In the genomic region with DNA sequence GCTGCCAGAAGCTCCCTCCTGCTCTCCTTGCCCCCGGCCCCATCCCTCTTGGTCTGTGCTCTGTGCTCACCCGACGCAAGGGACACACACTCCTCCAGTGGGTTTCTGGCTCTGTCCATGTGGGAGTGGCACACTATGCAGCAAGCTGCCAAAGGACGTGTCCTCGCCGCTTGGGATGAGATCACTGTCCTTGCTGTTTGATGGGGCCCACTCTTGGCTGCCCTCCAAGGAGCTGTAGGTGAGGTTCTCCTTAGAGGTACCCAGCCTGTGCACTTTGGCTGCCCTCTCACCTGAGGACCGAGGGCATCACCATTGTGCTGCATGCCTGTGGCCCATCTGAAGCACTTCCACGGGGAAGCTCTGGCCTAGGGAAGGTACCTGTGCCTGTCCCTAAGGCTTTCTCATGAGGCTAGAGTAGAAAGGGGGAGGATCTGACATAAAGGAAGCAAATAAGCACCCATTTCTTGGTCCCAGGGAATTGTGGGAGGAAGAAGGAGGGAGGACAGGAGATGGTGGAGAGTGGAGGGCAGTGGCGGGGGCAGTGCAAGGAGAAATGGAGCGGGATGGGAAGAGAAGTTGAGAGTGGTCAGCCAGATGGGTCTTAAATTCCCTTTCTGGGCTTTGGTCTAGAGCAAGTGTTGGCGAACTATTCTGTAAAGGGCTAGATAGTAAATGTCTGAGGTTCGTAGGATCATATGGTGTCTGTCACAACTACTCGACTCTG, we compare ENCODE assay signal across 22 cellular contexts. TPM values are rescaled to one million over a fixed set of nuclear protein-coding genes. Genes with fewer than 3 reads are reported as not detected.
DNase-seq lines count a peak whose midpoint lies in the region; ATAC-seq and TF ChIP-seq lines count a peak whose summit lies in the region.
"Had no signal": no experiment of that assay in that cellular context is flagged by ENCODE, and none has a peak within 500 bp of the region (broad histone marks: within the 10 kb centered on the region; RNA-seq: fewer than 3 reads in every experiment).

No MANE protein-coding gene starts in this region.

- H2BK120ac ChIP-seq in H9 (ENCODE audit: low read depth, low read length, poor library complexity, severe bottlenecking) (no peak overlapping the region), neuronal stem cell (ENCODE audit: low read depth, low read length) (peak overlapping the region; percentile 66)

- H2BK15ac ChIP-seq in H9 (ENCODE audit: low read depth, low read length): no peak overlapping the region
- peak overlapping the region; percentile 78 for H2BK15ac ChIP-seq in neuronal stem cell (ENCODE audit: low read length)

- H2BK12ac ChIP-seq in H9 (ENCODE audit: insufficient read length, low read depth, low read length) (no peak overlapping the region), neuronal stem cell (ENCODE audit: low read length) (no peak overlapping the region)

- H3K79me2 ChIP-seq in H9 (ENCODE audit: insufficient read depth, low read length): no peaks in the 10 kb centered on the region

- no CpG with 5 or more reads among the region's 13 CpGs for WGBS in H9 (ENCODE audit: extremely low coverage, insufficient read length, low lambda C conversion rate)
- WGBS in neuronal stem cell (ENCODE audit: extremely low coverage in 2 of 2, insufficient read length in 2 of 2, insufficient replicate concordance in 1 of 2), 2 donors: no CpG with 5 or more reads among the region's 13 CpGs

- H3K18ac ChIP-seq in H9 (ENCODE audit: insufficient read length, low read depth, low read length) (no peak overlapping the region), neuronal stem cell (ENCODE audit: low read length) (peak overlapping the region; percentile 58)

- H3K36me3 ChIP-seq in RWPE2 (ENCODE audit: low read depth) (no peaks in the 10 kb centered on the region), neuronal stem cell (replicated peaks in 1 of 2; ENCODE audit: control insufficient read depth in 2 of 2, insufficient read depth in 2 of 2, low read length in 2 of 2) (no peaks in the 10 kb centered on the region)
- H3K36me3 ChIP-seq: cardiac muscle cell, sigmoid colon had no signal

- no peak overlapping the region for H4K5ac ChIP-seq in H9 (ENCODE audit: insufficient read length, low read depth, low read length)

- no peak overlapping the region for H3K4me3 Mint-ChIP-seq in H9
- H3K4me3 Mint-ChIP-seq: activated CD4-positive, alpha-beta T cell treated with anti-CD3 and anti-CD28 coated beads for 36 hours; CD8-positive, alpha-beta memory T cell; stimulated activated naive CD8-positive, alpha-beta T cell treated with anti-CD3 and anti-CD28 coated beads, Interleukin-15, Interleukin-2, amounts not matched to agents 100 ng/mL and 50 ng/mL, for 24 hours; type B pancreatic cell had no signal

- H3K9me3 Mint-ChIP-seq in H9: no peaks in the 10 kb centered on the region
- H3K9me3 Mint-ChIP-seq: CD8-positive, alpha-beta memory T cell; stimulated activated naive CD8-positive, alpha-beta T cell treated with anti-CD3 and anti-CD28 coated beads, Interleukin-15, Interleukin-2, amounts not matched to agents 100 ng/mL and 50 ng/mL, for 24 hours; type B pancreatic cell had no signal

- H3K4me1 ChIP-seq in H9 (ENCODE audit: insufficient read depth, low read length): no peaks in the 10 kb centered on the region
- peaks cover 19% of the 10 kb centered on the region for H3K4me1 ChIP-seq in RWPE2 (ENCODE audit: insufficient read depth, poor library complexity, severe bottlenecking)
- no peaks in the 10 kb centered on the region for H3K4me1 ChIP-seq in neuronal stem cell (ENCODE audit: control insufficient read depth in 2 of 2, insufficient read depth in 1 of 2, low read depth in 1 of 2, low read length in 2 of 2)

- H3K27ac Mint-ChIP-seq in H9: no peak overlapping the region
- H3K27ac Mint-ChIP-seq: activated CD4-positive, alpha-beta T cell treated with anti-CD3 and anti-CD28 coated beads for 36 hours; stimulated activated naive CD8-positive, alpha-beta T cell treated with anti-CD3 and anti-CD28 coated beads, Interleukin-15, Interleukin-2, amounts not matched to agents 100 ng/mL and 50 ng/mL, for 24 hours; type B pancreatic cell had no signal

- H3K4me2 ChIP-seq in H9 (ENCODE audit: insufficient read depth, insufficient read length, low read length) (no peak overlapping the region), neuronal stem cell (ENCODE audit: insufficient read depth, low read length, poor library complexity, severe bottlenecking) (no peak overlapping the region)

- H4K8ac ChIP-seq in H9 (replicated peaks; ENCODE audit: insufficient read length, low read depth, low read length) (no peak overlapping the region), neuronal stem cell (ENCODE audit: low read depth, low read length) (no peak overlapping the region)

- ATAC-seq in RWPE2 (ENCODE audit: low read depth) (no peak), esophagus mucosa (peak; percentile 9), GM18873 (IDR thresholded peaks at IDR 0.05; ENCODE audit: low FRiP score, unreplicated experiment) (no peak)

- no peak overlapping the region; the same call in 1 of the 2 replicates for H3K14ac ChIP-seq in H9 (ENCODE audit: insufficient read depth, low read length)
- peak overlapping the region; percentile 83 for H3K14ac ChIP-seq in neuronal stem cell (ENCODE audit: low read length)

- H3K27me3 Mint-ChIP-seq in H9 (ENCODE audit: low read depth): no peaks in the 10 kb centered on the region
- H3K27me3 Mint-ChIP-seq: activated CD4-positive, alpha-beta T cell treated with anti-CD3 and anti-CD28 coated beads for 36 hours; stimulated activated naive CD8-positive, alpha-beta T cell treated with anti-CD3 and anti-CD28 coated beads, Interleukin-15, Interleukin-2, amounts not matched to agents 100 ng/mL and 50 ng/mL, for 24 hours; type B pancreatic cell had no signal

- H4K20me1 ChIP-seq in H9 (ENCODE audit: control insufficient read depth, insufficient read depth, insufficient read length): no peaks in the 10 kb centered on the region

- no peak overlapping the region for H2AFZ ChIP-seq in H9 (ENCODE audit: low read length)
- no peak overlapping the region for H2AFZ ChIP-seq in neuronal stem cell (ENCODE audit: low read length)
- H2AFZ ChIP-seq: PC-9 had no signal

- H3K9ac ChIP-seq in H9 (ENCODE audit: extremely low read depth, insufficient read length, low read length): no peak overlapping the region
- no peak overlapping the region for H3K9ac ChIP-seq in neuronal stem cell (ENCODE audit: low read depth, low read length, poor library complexity)

- H3K4me3 ChIP-seq in RWPE2 (ENCODE audit: severe bottlenecking) (no peak overlapping the region), neuronal stem cell (ENCODE audit: low read length in 2 of 2) (no peak overlapping the region)
- H3K4me3 ChIP-seq: cardiac muscle cell, PC-9, sigmoid colon had no signal

- no peaks in the 10 kb centered on the region for H3K79me1 ChIP-seq in H9 (ENCODE audit: insufficient read depth, low read depth, low read length, poor library complexity, severe bottlenecking)
- no peaks in the 10 kb centered on the region for H3K79me1 ChIP-seq in neuronal stem cell (ENCODE audit: low read depth, low read length)

- DNase-seq in H9 (peak; percentile 14), RWPE2 (ENCODE audit: low spot score) (no peak), neuronal stem cell (ENCODE audit: low spot score) (no peak), NCI-H2196 treated with DMSO at 0.1 percent for 48 hours (lab: John Stamatoyannopoulos, UW; ENCODE audit: unreplicated experiment) (no peak), NOMO-1 treated with dmso at 0.1 percent for 144 hours (lab: John Stamatoyannopoulos, UW; ENCODE audit: unreplicated experiment) (no peak), hepatic stellate cell (ENCODE audit: low spot score) (no peak)
- DNase-seq: activated CD4-positive, alpha-beta T cell treated with anti-CD3 and anti-CD28 coated beads for 36 hours; activated effector memory CD4-positive, alpha-beta T cell treated with anti-CD3 and anti-CD28 coated beads, Interleukin-2, amount 50 U/mL, for 16 hours; CD8-positive, alpha-beta memory T cell; DND-41; glutamatergic neuron; Karpas-422; NCI-H1105; NCI-H748 treated with DMSO at 0.1 percent for 48 hours; occipital lobe; sigmoid colon had no signal

- H3T11ph ChIP-seq in H9 (ENCODE audit: low read length): no peak overlapping the region

- H3K36me3 Mint-ChIP-seq in H9 (ENCODE audit: insufficient read depth in 1 of 3, low read depth in 3 of 3): no peaks in the 10 kb centered on the region; a peak in 1 of 7 replicates
- H3K36me3 Mint-ChIP-seq: CD8-positive, alpha-beta memory T cell; type B pancreatic cell had no signal

- no peaks in the 10 kb centered on the region for H3K27me3 ChIP-seq in H9 (ENCODE audit: insufficient read depth, low read length)
- no peaks in the 10 kb centered on the region for H3K27me3 ChIP-seq in RWPE2 (ENCODE audit: insufficient read depth, poor library complexity, severe bottlenecking)
- H3K27me3 ChIP-seq in neuronal stem cell (ENCODE audit: control insufficient read depth in 3 of 3, insufficient read depth in 3 of 3, low read depth in 1 of 3, low read length in 3 of 3): no peaks in the 10 kb centered on the region
- H3K27me3 ChIP-seq: sigmoid colon had no signal

- H3K56ac ChIP-seq in H9 (ENCODE audit: insufficient read length, low read depth, low read length): no peak overlapping the region

- H3K4me1 Mint-ChIP-seq in H9: peaks cover 5 to 8% of the 10 kb centered on the region in 2 experiments

- H3K4ac ChIP-seq in H9 (ENCODE audit: low read depth, low read length) (no peak overlapping the region), neuronal stem cell (ENCODE audit: low read length) (no peak overlapping the region)

- H4K91ac ChIP-seq in H9 (ENCODE audit: insufficient read length, low read depth, low read length) (no peak overlapping the region), neuronal stem cell (ENCODE audit: low read depth, low read length, poor library complexity) (no peak overlapping the region)

- H3K23me2 ChIP-seq in H9 (ENCODE audit: insufficient read length, low read depth, low read length, poor library complexity, severe bottlenecking): no peaks in the 10 kb centered on the region

- H3K27ac ChIP-seq in H9 (ENCODE audit: insufficient read length, low read depth, low read length) (no peak overlapping the region), RWPE2 (ENCODE audit: poor library complexity, severe bottlenecking) (peak overlapping the region; percentile 76), neuronal stem cell (replicated peaks; ENCODE audit: low read length) (no peak overlapping the region)
- H3K27ac ChIP-seq: cardiac muscle cell had no signal

- H2AK5ac ChIP-seq in H9 (ENCODE audit: insufficient read length, low read length) (no peak overlapping the region), neuronal stem cell (ENCODE audit: low read depth, low read length) (no peak overlapping the region)

- H2BK5ac ChIP-seq in H9 (ENCODE audit: insufficient read length, low read length): no peak overlapping the region
- peak overlapping the region; percentile 27 for H2BK5ac ChIP-seq in neuronal stem cell (ENCODE audit: low read length)

- H3K23ac ChIP-seq in H9 (ENCODE audit: insufficient read length, low read depth, low read length) (no peak overlapping the region), neuronal stem cell (ENCODE audit: low read depth, low read length, poor library complexity) (peak overlapping the region; percentile 29)

- no peak for TF ChIP-seq CTCF in H9 (conservative IDR thresholded peaks at IDR 0.05)
- TF ChIP-seq CTCF in RWPE2 (IDR thresholded peaks at IDR 0.05; ENCODE audit: poor library complexity, severe bottlenecking): no peak

- H2BK20ac ChIP-seq in H9 (ENCODE audit: low read depth, low read length, poor library complexity, severe bottlenecking): no peak overlapping the region

- H3K9me3 ChIP-seq in H9 (ENCODE audit: control insufficient read depth, low read depth, low read length) (no peaks in the 10 kb centered on the region), RWPE2 (ENCODE audit: severe bottlenecking) (no peaks in the 10 kb centered on the region), neuronal stem cell (replicated peaks in 1 of 2; ENCODE audit: control insufficient read depth in 2 of 2, insufficient read depth in 1 of 2, low read depth in 1 of 2, low read length in 2 of 2) (no peaks in the 10 kb centered on the region)
- H3K9me3 ChIP-seq: sigmoid colon had no signal

RNA-seq across cellular contexts. Expression of a gene that starts 47.2 kb away (rescaled TPM):
- total RNA-seq in H9 (2021) (4.6 and 5.9 TPM in 2 replicates), esophagus mucosa (16.2 TPM)
- 0.99 TPM for polyA plus RNA-seq in neuronal stem cell (2013, experiment 1 of 2)
- 1.2 TPM for polyA plus RNA-seq in neuronal stem cell (2013, experiment 2 of 2)
